20 cellular contexts compared by ENCODE assay signal in the genomic region with DNA sequence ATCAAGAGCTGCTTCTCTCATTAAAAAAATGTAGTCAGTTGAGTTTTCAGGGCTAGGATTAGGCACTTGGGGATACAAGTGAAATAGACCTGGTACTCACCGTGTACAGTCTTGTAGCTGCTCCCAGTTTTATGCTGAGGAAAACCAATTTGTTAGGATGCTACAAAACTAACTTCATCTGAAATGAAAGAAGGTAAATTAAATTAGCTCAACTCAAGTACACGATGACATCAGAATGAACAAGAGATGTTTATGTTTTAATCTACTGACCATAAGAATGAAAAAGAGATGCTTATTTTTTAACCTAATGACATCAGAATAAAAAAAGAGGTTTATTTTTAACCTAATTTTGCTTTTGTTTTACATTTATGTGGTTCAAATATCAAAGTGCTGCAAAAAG.
"Had no signal": no experiment of that assay in that cellular context is flagged by ENCODE, and none has a peak within 500 bp of the region (broad histone marks: within the 10 kb centered on the region; RNA-seq: fewer than 3 reads in every experiment).

No MANE protein-coding gene starts in this region.

- ATAC-seq: activated CD8-positive, alpha-beta T cell treated with anti-CD3 and anti-CD28 coated beads for 36 hours; activated T-cell treated with anti-CD3 and anti-CD28 coated beads, Interleukin-2, amount 50 U/mL, for 4 hours; body of pancreas; esophagus mucosa; naive thymus-derived CD8-positive, alpha-beta T cell had no signal

- H3K27ac Mint-ChIP-seq: activated CD8-positive, alpha-beta T cell treated with anti-CD3 and anti-CD28 coated beads for 36 hours; activated naive CD4-positive, alpha-beta T cell treated with anti-CD3 and anti-CD28 coated beads, Interleukin-2, amount 50 U/mL, for 24 hours; memory B cell; T-helper 1 cell treated with Interleukin-12 subunit alpha and Interleukin-12 subunit beta and Interleukin-4 antibody, amounts not matched to agents 30 μg/mL and 1 μg/mL, for 36 hours had no signal

- H3K27me3 ChIP-seq: body of pancreas, right atrium auricular region, stomach, testis, upper lobe of left lung had no signal

- H3K9me3 ChIP-seq: body of pancreas, left ventricle myocardium inferior, right atrium auricular region, stomach, testis, upper lobe of left lung had no signal

- H3K27ac ChIP-seq: body of pancreas, left ventricle myocardium inferior, right atrium auricular region, stomach, testis, upper lobe of left lung had no signal

- H3K4me1 ChIP-seq: body of pancreas, testis had no signal

- H3K4me3 ChIP-seq: body of pancreas, coronary artery, left ventricle myocardium inferior, right atrium auricular region, stomach, testis, upper lobe of left lung had no signal

- H3K9me3 Mint-ChIP-seq: activated CD8-positive, alpha-beta T cell treated with anti-CD3 and anti-CD28 coated beads for 36 hours; activated naive CD4-positive, alpha-beta T cell treated with anti-CD3 and anti-CD28 coated beads, Interleukin-2, amount 50 U/mL, for 24 hours; activated T-cell treated with anti-CD3 and anti-CD28 coated beads, Interleukin-2, amount 50 U/mL, for 4 hours; memory B cell; naive thymus-derived CD8-positive, alpha-beta T cell; T-helper 1 cell treated with Interleukin-12 subunit alpha and Interleukin-12 subunit beta and Interleukin-4 antibody, amounts not matched to agents 30 μg/mL and 1 μg/mL, for 36 hours had no signal

- H3K4me3 Mint-ChIP-seq: activated CD8-positive, alpha-beta T cell treated with anti-CD3 and anti-CD28 coated beads for 36 hours; activated naive CD4-positive, alpha-beta T cell treated with anti-CD3 and anti-CD28 coated beads, Interleukin-2, amount 50 U/mL, for 24 hours; activated T-cell treated with anti-CD3 and anti-CD28 coated beads, Interleukin-2, amount 50 U/mL, for 4 hours; memory B cell; naive thymus-derived CD8-positive, alpha-beta T cell; T-helper 1 cell treated with Interleukin-12 subunit alpha and Interleukin-12 subunit beta and Interleukin-4 antibody, amounts not matched to agents 30 μg/mL and 1 μg/mL, for 36 hours had no signal

- H3K27me3 Mint-ChIP-seq: activated CD8-positive, alpha-beta T cell treated with anti-CD3 and anti-CD28 coated beads for 36 hours; activated naive CD4-positive, alpha-beta T cell treated with anti-CD3 and anti-CD28 coated beads, Interleukin-2, amount 50 U/mL, for 24 hours; memory B cell; naive thymus-derived CD8-positive, alpha-beta T cell had no signal

- DNase-seq: activated CD4-positive, alpha-beta T cell treated with anti-CD3 and anti-CD28 coated beads for 4 hours; activated CD8-positive, alpha-beta T cell treated with anti-CD3 and anti-CD28 coated beads for 36 hours; activated effector memory CD4-positive, alpha-beta T cell treated with Interleukin-2 at 50 U/mL for 16 hours; activated T-cell treated with anti-CD3 and anti-CD28 coated beads, Interleukin-2, amount 50 U/mL, for 4 hours; amniotic stem cell; body of pancreas; central memory CD4-positive, alpha-beta T cell; hypothalamus; left ventricle myocardium inferior; naive thymus-derived CD8-positive, alpha-beta T cell; nucleus accumbens; stomach; testis; upper lobe of left lung had no signal
